ENCODE assay signal across 16 cellular contexts in genomic region chr15:39333393-39333792, GRCh38.
DNase-seq lines count a peak whose midpoint lies in the region; ATAC-seq and TF ChIP-seq lines count a peak whose summit lies in the region.
"Had no signal": no experiment of that assay in that cellular context is flagged by ENCODE, and none has a peak within 500 bp of the region (broad histone marks: within the 10 kb centered on the region; RNA-seq: fewer than 3 reads in every experiment).

No MANE protein-coding gene starts in this region.

- H3K4me3 ChIP-seq in IMR-90 (ENCODE audit: insufficient read depth, low read depth, low read length) (no peak overlapping the region), uterus (no peak overlapping the region)

- no peak for TF ChIP-seq POLR2A in IMR-90 (IDR thresholded peaks at IDR 0.05; ENCODE audit: low read depth, low read length)
- no peak for TF ChIP-seq POLR2A in uterus (IDR thresholded peaks at IDR 0.05)

- no peak overlapping the region for H2BK120ac ChIP-seq in IMR-90 (ENCODE audit: low read depth, low read length)
- H2BK120ac ChIP-seq in H9 (ENCODE audit: low read depth, low read length, poor library complexity, severe bottlenecking): no peak overlapping the region

- intact Hi-C loops in IMR-90 (cut with micrococcal nuclease): no loop called here
- intact Hi-C loops in uterus (cut with DNase I; ENCODE audit: low total_unique reads): no loop called here

- H2BK20ac ChIP-seq in IMR-90 (ENCODE audit: low read depth, low read length) (no peak overlapping the region), H9 (ENCODE audit: low read depth, low read length, poor library complexity, severe bottlenecking) (no peak overlapping the region)

- WGBS in IMR-90 (ENCODE audit: extremely low coverage in 2 of 2, insufficient read length in 1 of 2), 2 experiments: no CpG with 5 or more reads among the region's 3 CpGs
- no CpG with 5 or more reads among the region's 3 CpGs for WGBS in H9 (ENCODE audit: extremely low coverage, insufficient read length, low lambda C conversion rate)

- H3K4me2 ChIP-seq in IMR-90 (ENCODE audit: low read depth, low read length): no peak overlapping the region
- no peak overlapping the region for H3K4me2 ChIP-seq in H9 (ENCODE audit: insufficient read depth, insufficient read length, low read length)
- H3K4me2 ChIP-seq: KMS-11 had no signal

- H3K9me1 ChIP-seq in IMR-90 (ENCODE audit: insufficient read depth, low read length): peaks cover 2% of the 10 kb centered on the region; the same call in 1 of the 2 replicates

- H3K79me2 ChIP-seq in H9 (ENCODE audit: insufficient read depth, low read length): no peaks in the 10 kb centered on the region

- H3K4me3 Mint-ChIP-seq in neural crest cell (no peak overlapping the region), H9 (no peak overlapping the region)
- H3K4me3 Mint-ChIP-seq: CD4-positive, alpha-beta T cell had no signal

- no peak overlapping the region for H3T11ph ChIP-seq in H9 (ENCODE audit: low read length)

- H3K4me1 ChIP-seq in IMR-90 (ENCODE audit: control insufficient read depth, insufficient read depth, low read length): peaks cover 5% of the 10 kb centered on the region
- H3K4me1 ChIP-seq in uterus: peaks cover 0 to 10% of the 10 kb centered on the region in 2 donors
- H3K4me1 ChIP-seq in H9 (ENCODE audit: insufficient read depth, low read length): no peaks in the 10 kb centered on the region
- H3K4me1 ChIP-seq: BE2C had no signal

- CTCF ChIA-PET in IMR-90 (lab: Yijun Ruan, JAX): no interaction called here

- no peak overlapping the region for H2BK12ac ChIP-seq in H9 (ENCODE audit: insufficient read length, low read depth, low read length)

- no peak overlapping the region for H4K8ac ChIP-seq in IMR-90 (ENCODE audit: low read depth in 2 of 2, low read length in 2 of 2)
- H4K8ac ChIP-seq in H9 (replicated peaks; ENCODE audit: insufficient read length, low read depth, low read length): no peak overlapping the region

- in situ Hi-C loops in IMR-90 (cut with MboI; ENCODE audit: low sequenced_read_pairs): no loop called here

- H2BK5ac ChIP-seq in IMR-90 (ENCODE audit: low read depth, low read length, poor library complexity, severe bottlenecking) (peak overlapping the region; percentile 71), H9 (ENCODE audit: insufficient read length, low read length) (no peak overlapping the region)

- H3K4ac ChIP-seq in IMR-90 (ENCODE audit: low read depth, low read length) (no peak overlapping the region), H9 (ENCODE audit: low read depth, low read length) (no peak overlapping the region)

- H3K56ac ChIP-seq in IMR-90 (ENCODE audit: extremely low read depth, insufficient read depth, low read length) (no peak overlapping the region), H9 (ENCODE audit: insufficient read length, low read depth, low read length) (no peak overlapping the region)

- no peak for DNase-seq in IMR-90
- DNase-seq in left lobe of liver (ENCODE audit: low spot score): no peak
- DNase-seq in neural crest cell (ENCODE audit: low read depth, low spot score): no peak
- no peak for DNase-seq in uterus
- no peak for DNase-seq in H9
- no peak for DNase-seq in stimulated activated naive CD4-positive, alpha-beta T cell treated with Interleukin-2 at 50 U/mL for 16 hours (lab: John Stamatoyannopoulos, UW)
- no peak for DNase-seq in NCI-H510A treated with DMSO at 0.1 percent for 48 hours (lab: John Stamatoyannopoulos, UW)
- DNase-seq: ACHN; BE2C; C1 segment of cervical spinal cord; Caco-2; CD4-positive, alpha-beta T cell; GDM1; GOT3; H7 had no signal

- dilution Hi-C loops in IMR-90 (cut with HindIII; ENCODE audit: low sequenced_read_pairs, unreplicated experiment): no loop called here

- H3K9me3 ChIP-seq in IMR-90 (ENCODE audit: control insufficient read depth, insufficient read depth, low read length) (no peaks in the 10 kb centered on the region), uterus (no peaks in the 10 kb centered on the region), H9 (ENCODE audit: control insufficient read depth, low read depth, low read length) (no peaks in the 10 kb centered on the region)
- H3K9me3 ChIP-seq: BE2C, Caco-2 had no signal

- H2AFZ ChIP-seq in IMR-90 (replicated peaks; ENCODE audit: low read length, poor library complexity) (no peak overlapping the region), H9 (ENCODE audit: low read length) (no peak overlapping the region)

- H4K91ac ChIP-seq in IMR-90 (ENCODE audit: insufficient read depth, low read depth, low read length) (no peak overlapping the region), H9 (ENCODE audit: insufficient read length, low read depth, low read length) (no peak overlapping the region)

- H3K18ac ChIP-seq in IMR-90 (ENCODE audit: low read depth, low read length) (no peak overlapping the region), H9 (ENCODE audit: insufficient read length, low read depth, low read length) (no peak overlapping the region)

- H3K9ac ChIP-seq in IMR-90 (ENCODE audit: low read depth, low read length) (no peak overlapping the region), H9 (ENCODE audit: extremely low read depth, insufficient read length, low read length) (no peak overlapping the region)
- H3K9ac ChIP-seq: KMS-11 had no signal

- BruUV-seq in IMR-90 (replicated peaks; lab: Mats Ljungman, UMichigan): no TSS peak

- no peak overlapping the region for H2AK5ac ChIP-seq in IMR-90 (ENCODE audit: low read depth, low read length)
- H2AK5ac ChIP-seq in H9 (ENCODE audit: insufficient read length, low read length): no peak overlapping the region

- no peaks in the 10 kb centered on the region for H4K20me1 ChIP-seq in IMR-90 (ENCODE audit: insufficient read depth, low read length)
- H4K20me1 ChIP-seq in H9 (ENCODE audit: control insufficient read depth, insufficient read depth, insufficient read length): no peaks in the 10 kb centered on the region

- H3K23me2 ChIP-seq in H9 (ENCODE audit: insufficient read length, low read depth, low read length, poor library complexity, severe bottlenecking): no peaks in the 10 kb centered on the region

- H3K27ac ChIP-seq in IMR-90 (ENCODE audit: insufficient read depth, low read length) (no peak overlapping the region), uterus (peak overlapping the region; percentile 58 to 72), H9 (ENCODE audit: insufficient read length, low read depth, low read length) (no peak overlapping the region)
- H3K27ac ChIP-seq: KMS-11 had no signal

- POLR2A ChIA-PET in IMR-90 (lab: Charles Lee; ENCODE audit: unreplicated experiment): no interaction called here

- H3K27ac Mint-ChIP-seq in neural crest cell (ENCODE audit: unreplicated experiment): peak overlapping the region; percentile 12
- no peak overlapping the region for H3K27ac Mint-ChIP-seq in H9
- H3K27ac Mint-ChIP-seq: CD4-positive, alpha-beta T cell had no signal

- no peak for TF ChIP-seq RAD21 in IMR-90 (IDR thresholded peaks at IDR 0.05; ENCODE audit: low read length)

- ATAC-seq in IMR-90 (ENCODE audit: low read depth): no peak
- ATAC-seq in left lobe of liver: peak; percentile 85

- H3K36me3 Mint-ChIP-seq in neural crest cell (ENCODE audit: low read depth) (no peaks in the 10 kb centered on the region), H9 (ENCODE audit: insufficient read depth in 1 of 3, low read depth in 3 of 3) (no peaks in the 10 kb centered on the region)

- H4K5ac ChIP-seq in IMR-90 (ENCODE audit: low read depth, low read length): no peak overlapping the region
- no peak overlapping the region for H4K5ac ChIP-seq in H9 (ENCODE audit: insufficient read length, low read depth, low read length)

- no peak overlapping the region for H2AK9ac ChIP-seq in IMR-90 (replicated peaks; ENCODE audit: low read depth, low read length, poor library complexity)

- H3K23ac ChIP-seq in IMR-90 (ENCODE audit: low read depth, low read length) (no peak overlapping the region), H9 (ENCODE audit: insufficient read length, low read depth, low read length) (no peak overlapping the region)

- no peak overlapping the region for H2BK15ac ChIP-seq in IMR-90 (ENCODE audit: low read depth, low read length)
- no peak overlapping the region for H2BK15ac ChIP-seq in H9 (ENCODE audit: low read depth, low read length)

- H3K27me3 ChIP-seq in IMR-90 (ENCODE audit: control insufficient read depth, insufficient read depth, low read length) (no peaks in the 10 kb centered on the region), uterus (no peaks in the 10 kb centered on the region), H9 (ENCODE audit: insufficient read depth, low read length) (no peaks in the 10 kb centered on the region)
- H3K27me3 ChIP-seq: BE2C had no signal

- no peaks in the 10 kb centered on the region for H3K9me3 Mint-ChIP-seq in neural crest cell
- H3K9me3 Mint-ChIP-seq in H9: no peaks in the 10 kb centered on the region
- H3K9me3 Mint-ChIP-seq: CD4-positive, alpha-beta T cell had no signal

- H3K27me3 Mint-ChIP-seq in neural crest cell (ENCODE audit: low read depth) (no peaks in the 10 kb centered on the region), H9 (ENCODE audit: low read depth) (no peaks in the 10 kb centered on the region)
- H3K27me3 Mint-ChIP-seq: CD4-positive, alpha-beta T cell had no signal

- H3K79me1 ChIP-seq in IMR-90 (ENCODE audit: low read depth in 1 of 2, low read length in 2 of 2) (no peaks in the 10 kb centered on the region), H9 (ENCODE audit: insufficient read depth, low read depth, low read length, poor library complexity, severe bottlenecking) (no peaks in the 10 kb centered on the region)

- no peak overlapping the region for H3K14ac ChIP-seq in IMR-90 (replicated peaks; ENCODE audit: low read depth, low read length)
- no peak overlapping the region for H3K14ac ChIP-seq in H9 (ENCODE audit: insufficient read depth, low read length)

- H3K4me1 Mint-ChIP-seq in neural crest cell (no peaks in the 10 kb centered on the region), H9 (0 out of 4 replicates have a peak, but pooled peaks cover 0 to 3% of the 10 kb centered on the region in 2 experiments)

- TF ChIP-seq CTCF in IMR-90 (conservative IDR thresholded peaks at IDR 0.05; ENCODE audit: low read depth, low read length): no peak
- no peak for TF ChIP-seq CTCF in neural crest cell (conservative IDR thresholded peaks at IDR 0.05)
- TF ChIP-seq CTCF in uterus (IDR thresholded peaks at IDR 0.05): no peak
- TF ChIP-seq CTCF in H9 (conservative IDR thresholded peaks at IDR 0.05): no peak

- H3K36me3 ChIP-seq in IMR-90 (ENCODE audit: control insufficient read depth, insufficient read depth, low read length) (no peaks in the 10 kb centered on the region), uterus (no peaks in the 10 kb centered on the region)
- H3K36me3 ChIP-seq: BE2C had no signal

TF ChIP-seq in IMR-90, 13 proteins besides CTCF, POLR2A, EP300 and RAD21:
- no peak for TF ChIP-seq CEBPB (IDR thresholded peaks at IDR 0.05; ENCODE audit: low read depth, low read length)
- TF ChIP-seq FOS (IDR thresholded peaks at IDR 0.05; ENCODE audit: low read depth, low read length): no peak

Comparison
In these comparisons a context has a peak if more than half of its experiments do, and no peak if none do; other contexts are left out.
1. H3K27ac ChIP-seq: peak in uterus (2 of 2); none in IMR-90 (single experiment) and H9 (single experiment).